In the genomic region with DNA sequence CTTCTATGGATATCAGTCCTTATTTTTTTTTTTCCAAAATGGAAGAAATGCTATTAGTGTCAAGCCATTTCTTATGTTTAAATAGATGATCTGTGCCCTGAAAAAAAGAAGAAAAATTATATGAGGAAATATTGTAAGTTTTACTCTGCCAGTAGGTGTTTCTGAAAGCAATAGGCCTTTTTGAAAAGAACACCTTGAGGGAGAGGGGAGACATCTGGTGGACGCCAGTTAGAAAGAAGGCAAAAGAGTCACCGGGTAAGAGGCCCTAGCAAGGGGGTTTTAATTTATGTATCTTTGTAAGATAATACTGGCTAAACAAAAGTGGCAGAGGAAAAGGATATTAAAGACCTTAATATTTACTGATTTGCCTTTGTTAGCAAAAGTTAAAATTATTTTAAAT, we compare ENCODE assay signal across 8 cellular contexts. TPM values are rescaled to one million over a fixed set of nuclear protein-coding genes. Genes with fewer than 3 reads are reported as not detected.
A peak's percentile ranks its signal among the peaks of the same experiment; 100 is the strongest.
DNase-seq lines count a peak whose midpoint lies in the region; ATAC-seq, FAIRE-seq and TF ChIP-seq lines count a peak whose summit lies in the region.

No MANE protein-coding gene starts in this region.

- no TSS peak for BruUV-seq in endothelial cell of umbilical vein (replicated peaks; lab: Mats Ljungman, UMichigan)

- 50% methylated on average over 2 of the region's 2 CpGs for WGBS in SK-N-SH (ENCODE audit: low lambda C conversion rate)
- 28% methylated on average over 2 of the region's 2 CpGs for WGBS in smooth muscle cell (ENCODE audit: low lambda C conversion rate)

- TF ChIP-seq CTCF in SK-N-SH (IDR thresholded peaks at IDR 0.05), result peak; percentile 31; the same call in 1 of the 2 replicates
- TF ChIP-seq CTCF in endothelial cell of umbilical vein (IDR thresholded peaks at IDR 0.05; ENCODE audit: extremely low read depth in 1 of 2, insufficient read depth in 1 of 2, low read depth in 1 of 2, low read length in 2 of 2), result peak in 1 of 2 donors; percentile 7
- TF ChIP-seq CTCF in smooth muscle cell (IDR thresholded peaks at IDR 0.05; ENCODE audit: borderline replicate concordance, insufficient read depth, poor library complexity, severe bottlenecking), result peak; percentile 42

- H3K4me3 ChIP-seq in SK-N-SH (ENCODE audit: low read depth in 2 of 2, low read length in 1 of 2), result no peak overlapping the region
- no peak overlapping the region for H3K4me3 ChIP-seq in endothelial cell of umbilical vein (replicated peaks in 1 of 3; ENCODE audit: insufficient read depth in 1 of 3, low read depth in 1 of 3, low read length in 3 of 3)
- H3K4me3 ChIP-seq in smooth muscle cell, result no peak overlapping the region

- POLR2A ChIA-PET in SK-N-SH (lab: Yijun Ruan, JAX) (no interaction called here), endothelial cell of umbilical vein (lab: Charles Lee) (no interaction called here)

- no peaks in the 10 kb centered on the region for H3K4me1 ChIP-seq in SK-N-SH (ENCODE audit: control insufficient read depth in 1 of 2, insufficient read depth in 2 of 2, low read depth in 1 of 2, low read length in 1 of 2)
- H3K4me1 ChIP-seq in endothelial cell of umbilical vein (ENCODE audit: control insufficient read depth, extremely low read depth, insufficient read depth, low read length), result no peaks in the 10 kb centered on the region
- no peaks in the 10 kb centered on the region for H3K4me1 ChIP-seq in smooth muscle cell (ENCODE audit: low read depth)

- no peaks in the 10 kb centered on the region for H3K9me2 ChIP-seq in SK-N-SH

- H3K27ac ChIP-seq in SK-N-SH (ENCODE audit: low read depth in 2 of 2, low read length in 1 of 2), result no peak overlapping the region
- H3K27ac ChIP-seq in endothelial cell of umbilical vein (ENCODE audit: insufficient read depth, low read depth, low read length), result no peak overlapping the region
- H3K27ac ChIP-seq in smooth muscle cell (ENCODE audit: low read depth), result no peak overlapping the region

- H3K9ac ChIP-seq in SK-N-SH (no peak overlapping the region), endothelial cell of umbilical vein (replicated peaks; ENCODE audit: extremely low read depth, insufficient read depth, low read length) (no peak overlapping the region), smooth muscle cell (ENCODE audit: low read depth) (no peak overlapping the region)

- no peaks in the 10 kb centered on the region for H3K27me3 ChIP-seq in SK-N-SH (ENCODE audit: insufficient read depth)
- peaks cover 5 to 6% of the 10 kb centered on the region in 2 experiments for H3K27me3 ChIP-seq in endothelial cell of umbilical vein (ENCODE audit: control insufficient read depth in 2 of 2, insufficient read depth in 2 of 2, low read length in 2 of 2)
- H3K27me3 ChIP-seq in smooth muscle cell (ENCODE audit: low read depth), result no peaks in the 10 kb centered on the region

- ATAC-seq in SK-N-SH treated with all-trans-retinoic acid at 6 μM for 48 hours (no peak), GM21390 (IDR thresholded peaks at IDR 0.05; ENCODE audit: unreplicated experiment) (no peak), GM18498 (IDR thresholded peaks at IDR 0.05; ENCODE audit: unreplicated experiment) (no peak)

- TF ChIP-seq POLR2A in endothelial cell of umbilical vein (IDR thresholded peaks at IDR 0.05; ENCODE audit: low read depth, low read length), result no peak

- DNase-seq in SK-N-SH (peak; percentile 21), NCI-H2227 treated with DMSO at 0.1 percent for 48 hours (lab: John Stamatoyannopoulos, UW) (peak; percentile 38), endothelial cell of umbilical vein (ENCODE audit: low read depth, low spot score) (peak; percentile 19), smooth muscle cell (lab: John Stamatoyannopoulos, UW; ENCODE audit: unreplicated experiment) (no peak)
- no peak for DNase-seq in activated CD4-positive, CD25-positive, alpha-beta regulatory T cell treated with anti-CD3 and anti-CD28 coated beads, Interleukin-2, amount 50 U/mL, for 72 hours

- H3K9me3 ChIP-seq in SK-N-SH (no peaks in the 10 kb centered on the region), endothelial cell of umbilical vein (replicated peaks; ENCODE audit: control insufficient read depth, insufficient read depth, low read length) (no peaks in the 10 kb centered on the region), smooth muscle cell (replicated peaks; ENCODE audit: low read depth) (no peaks in the 10 kb centered on the region)

- FAIRE-seq in endothelial cell of umbilical vein (lab: Jason Lieb, UNC), result no peak

- H3K79me2 ChIP-seq in SK-N-SH (ENCODE audit: insufficient read depth) (no peaks in the 10 kb centered on the region), endothelial cell of umbilical vein (ENCODE audit: control insufficient read depth, insufficient read depth, low read length) (no peaks in the 10 kb centered on the region), smooth muscle cell (ENCODE audit: low read depth) (no peaks in the 10 kb centered on the region)

- CTCF ChIA-PET in SK-N-SH (lab: Yijun Ruan, JAX), result interaction anchor here (0.7 to 1.0 kb wide), 2 partner anchors 70 to 290 kb away, joined by 3 read pairs; a partner anchor contains a TSS
- CTCF ChIA-PET in endothelial cell of umbilical vein (lab: Charles Lee), result interaction anchor here (0.8 to 1.1 kb wide), 3 partner anchors 203 to 257 kb away, joined by 3 to 4 read pairs (median 3); no protein-coding TSS in a partner anchor

- dilution Hi-C loops in endothelial cell of umbilical vein (cut with MboI; ENCODE audit: extremely low pct_ligation_motif_present, low sequenced_read_pairs), result no loop called here

- no peak overlapping the region for H2AFZ ChIP-seq in SK-N-SH (ENCODE audit: low read depth)
- no peak overlapping the region for H2AFZ ChIP-seq in endothelial cell of umbilical vein (ENCODE audit: low read depth, low read length)
- no peak overlapping the region for H2AFZ ChIP-seq in smooth muscle cell (ENCODE audit: low read depth)

- no peak for TF ChIP-seq EP300 in SK-N-SH (IDR thresholded peaks at IDR 0.05; ENCODE audit: borderline replicate concordance in 1 of 2, low read depth in 1 of 2, low read length in 1 of 2)

- no peaks in the 10 kb centered on the region for H3K9me1 ChIP-seq in endothelial cell of umbilical vein (replicated peaks; ENCODE audit: control insufficient read depth, extremely low read depth, insufficient read depth, low read length)

- TF ChIP-seq RAD21 in SK-N-SH (IDR thresholded peaks at IDR 0.05; ENCODE audit: low read length), result peak; percentile 64

- H3K4me2 ChIP-seq in SK-N-SH (no peak overlapping the region), endothelial cell of umbilical vein (ENCODE audit: insufficient read depth, low read length) (no peak overlapping the region), smooth muscle cell (no peak overlapping the region)

- H3K36me3 ChIP-seq in SK-N-SH (replicated peaks in 1 of 2; ENCODE audit: control insufficient read depth in 1 of 2, insufficient read depth in 2 of 2, low read length in 1 of 2) (no peaks in the 10 kb centered on the region), endothelial cell of umbilical vein (ENCODE audit: control insufficient read depth in 2 of 2, extremely low read depth in 1 of 2, insufficient read depth in 2 of 2, low read length in 2 of 2) (no peaks in the 10 kb centered on the region), smooth muscle cell (ENCODE audit: low read depth) (no peaks in the 10 kb centered on the region)

- H3F3A ChIP-seq in SK-N-SH (replicated peaks; ENCODE audit: insufficient read depth) (no peaks in the 10 kb centered on the region), smooth muscle cell (ENCODE audit: low read depth) (no peaks in the 10 kb centered on the region)

- intact Hi-C loops in endothelial cell of umbilical vein (cut with micrococcal nuclease), result loop anchor here (1.0 kb wide), 2 partner anchors 203 to 255 kb away; no protein-coding TSS in a partner anchor

- H4K20me1 ChIP-seq in SK-N-SH (ENCODE audit: insufficient read depth) (no peaks in the 10 kb centered on the region), endothelial cell of umbilical vein (replicated peaks; ENCODE audit: control insufficient read depth, extremely low read depth, insufficient read depth, low read length) (no peaks in the 10 kb centered on the region), smooth muscle cell (ENCODE audit: low read depth) (no peaks in the 10 kb centered on the region)

TF ChIP-seq in SK-N-SH treated with all-trans-retinoic acid at 6 μM for 48 hours, 23 proteins besides CTCF, POLR2A, EP300 and RAD21 (continues in another document):
- TF ChIP-seq ZNF565 (CRISPR knock-in tag; conservative IDR thresholded peaks at IDR 0.05; ENCODE audit: low read depth) (no peak), SNAI2 (CRISPR knock-in tag; IDR thresholded peaks at IDR 0.05) (no peak), RARB (CRISPR knock-in tag; IDR thresholded peaks at IDR 0.05) (no peak), GLIS3 (CRISPR knock-in tag; IDR thresholded peaks at IDR 0.05) (no peak)

TF ChIP-seq in endothelial cell of umbilical vein, 7 proteins besides CTCF, POLR2A, EP300 and RAD21:
- TF ChIP-seq JUN (IDR thresholded peaks at IDR 0.05; ENCODE audit: borderline replicate concordance, insufficient read depth, insufficient read length, low read depth), result no peak
- TF ChIP-seq, protein P1, sequence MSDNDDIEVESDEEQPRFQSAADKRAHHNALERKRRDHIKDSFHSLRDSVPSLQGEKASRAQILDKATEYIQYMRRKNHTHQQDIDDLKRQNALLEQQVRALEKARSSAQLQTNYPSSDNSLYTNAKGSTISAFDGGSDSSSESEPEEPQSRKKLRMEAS (IDR thresholded peaks at IDR 0.05; ENCODE audit: insufficient read depth, insufficient read length), result no peak
- no peak for TF ChIP-seq EZH2 (IDR thresholded peaks at IDR 0.05; ENCODE audit: borderline replicate concordance, low read depth, low read length, severe bottlenecking)
- no peak for TF ChIP-seq GATA2 (IDR thresholded peaks at IDR 0.05; ENCODE audit: insufficient read depth, insufficient read length, low read depth, low read length)
- no peak for TF ChIP-seq POLR2AphosphoS5 (IDR thresholded peaks at IDR 0.05; ENCODE audit: insufficient read depth, low read depth, low read length)
- TF ChIP-seq MYC (IDR thresholded peaks at IDR 0.05; ENCODE audit: low read depth, low read length), result no peak
- no peak for TF ChIP-seq FOS (IDR thresholded peaks at IDR 0.05; ENCODE audit: borderline replicate concordance, insufficient read depth, low read length)

RNA-seq across cellular contexts. Expression of a gene that starts 56.1 kb away (rescaled TPM):
- polyA plus RNA-seq in SK-N-SH (2012; rRNA removed) (not detected in 2 replicates), endothelial cell of umbilical vein (not detected in 2 replicates), smooth muscle cell (not detected in 2 replicates)
- polyA plus RNA-seq in SK-N-SH (2012; cell fraction: cytosol; rRNA removed), result not detected in 2 replicates
- polyA plus RNA-seq in SK-N-SH (2012; cell fraction: nucleus; rRNA removed), result not detected in 2 replicates
- total RNA-seq in endothelial cell of umbilical vein (not detected in 2 replicates), smooth muscle cell (not detected in 2 replicates)
- polyA plus RNA-seq in endothelial cell of umbilical vein (2011; cell fraction: cytosol; rRNA removed), result not detected in 2 replicates
- polyA plus RNA-seq in endothelial cell of umbilical vein (2011; cell fraction: nucleus; rRNA removed), result not detected in 2 replicates
- not detected in 2 replicates for polyA plus RNA-seq in endothelial cell of umbilical vein (2012)
- not detected in 2 replicates for polyA minus RNA-seq in endothelial cell of umbilical vein
- polyA minus RNA-seq in endothelial cell of umbilical vein (2011; cell fraction: cytosol; rRNA and poly(A)+ RNA removed), result not detected
- polyA minus RNA-seq in endothelial cell of umbilical vein (2011; cell fraction: nucleus; rRNA and poly(A)+ RNA removed), result not detected in 2 replicates

Comparison
In these comparisons a context has a peak if more than half of its experiments do, and no peak if none do; other contexts are left out.
1. DNase-seq: peak in SK-N-SH (single experiment), NCI-H2227 treated with DMSO at 0.1 percent for 48 hours (single experiment) and endothelial cell of umbilical vein (single experiment); none in smooth muscle cell (single experiment) and activated CD4-positive, CD25-positive, alpha-beta regulatory T cell treated with anti-CD3 and anti-CD28 coated beads, Interleukin-2, amount 50 U/mL, for 72 hours (single experiment).